Comparison of ENCODE assay signal across 8 cellular contexts in genomic region chr13:111115051-111115840, GRCh38. TPM values are rescaled to one million over a fixed set of nuclear protein-coding genes. Genes with fewer than 3 reads are reported as not detected.
DNase-seq lines count a peak whose midpoint lies in the region; ATAC-seq lines count a peak whose summit lies in the region.

ARHGEF7 (plus strand) TSS chr13:111115310; CDS start chr13:111115527, 217 bp downstream.

- no peaks in the 10 kb centered on the region for H3K9me3 ChIP-seq in iPS DF 6.9 (ENCODE audit: control insufficient read depth, insufficient read depth, low read length)

- no CpG with 5 or more reads among the region's 121 CpGs for WGBS in iPS DF 6.9 (ENCODE audit: insufficient coverage, insufficient read length)

- no peak within 1 kb of the TSS for H3K27ac ChIP-seq in iPS DF 6.9 (ENCODE audit: low read length)

- intact Hi-C loops in sciatic nerve (cut with DNase I), result loop anchor here (5.0 kb wide), 1 partner anchor 1358 kb away; no protein-coding TSS in a partner anchor

- no peak for DNase-seq in Jurkat, Clone E6-1 (ENCODE audit: low read depth, low spot score)
- peak; percentile 56 for DNase-seq in astrocyte of the hippocampus (ENCODE audit: low read depth, low spot score)
- no peak for DNase-seq in iPS DF 6.9 (ENCODE audit: low read depth, low spot score)
- DNase-seq in sciatic nerve (ENCODE audit: low spot score), result no peak
- no peak for DNase-seq in dedifferentiated amniotic fluid mesenchymal stem cell (ENCODE audit: extremely low spot score)
- no peak for DNase-seq in NCI-H187 treated with DMSO at 0.1 percent for 48 hours (lab: John Stamatoyannopoulos, UW)
- DNase-seq in NCI-H446 treated with DMSO at 0.1 percent for 48 hours (lab: John Stamatoyannopoulos, UW), result no peak

- H3K27me3 ChIP-seq in iPS DF 6.9 (ENCODE audit: control insufficient read depth, insufficient read depth, low read length), result peaks cover 22% of the 10 kb centered on the region

- H3K4me3 ChIP-seq in Jurkat, Clone E6-1 (ENCODE audit: low read length), result peak within 1 kb of the TSS; percentile 47
- peak within 1 kb of the TSS; percentile 46 for H3K4me3 ChIP-seq in iPS DF 6.9 (ENCODE audit: low read length)

- H3K4me1 ChIP-seq in iPS DF 6.9 (ENCODE audit: control insufficient read depth, insufficient read depth, low read length), result no peaks in the 10 kb centered on the region

- ATAC-seq in GM18502 (IDR thresholded peaks at IDR 0.05; ENCODE audit: poor library complexity, unreplicated experiment), result peak; percentile 38
- no peak for ATAC-seq in sciatic nerve

- no peaks in the 10 kb centered on the region for H3K36me3 ChIP-seq in iPS DF 6.9 (ENCODE audit: control insufficient read depth, insufficient read depth, low read length)

RNA-seq across cellular contexts. Expression of gene ARHGEF7, which starts in this region (rescaled TPM):
- 47.0 TPM for polyA plus RNA-seq in Jurkat, Clone E6-1 (2012; ENCODE audit: insufficient read depth, insufficient read length)
- total RNA-seq in sciatic nerve, result 146 TPM
